ENCODE assay signal across 11 cellular contexts in the genomic region with DNA sequence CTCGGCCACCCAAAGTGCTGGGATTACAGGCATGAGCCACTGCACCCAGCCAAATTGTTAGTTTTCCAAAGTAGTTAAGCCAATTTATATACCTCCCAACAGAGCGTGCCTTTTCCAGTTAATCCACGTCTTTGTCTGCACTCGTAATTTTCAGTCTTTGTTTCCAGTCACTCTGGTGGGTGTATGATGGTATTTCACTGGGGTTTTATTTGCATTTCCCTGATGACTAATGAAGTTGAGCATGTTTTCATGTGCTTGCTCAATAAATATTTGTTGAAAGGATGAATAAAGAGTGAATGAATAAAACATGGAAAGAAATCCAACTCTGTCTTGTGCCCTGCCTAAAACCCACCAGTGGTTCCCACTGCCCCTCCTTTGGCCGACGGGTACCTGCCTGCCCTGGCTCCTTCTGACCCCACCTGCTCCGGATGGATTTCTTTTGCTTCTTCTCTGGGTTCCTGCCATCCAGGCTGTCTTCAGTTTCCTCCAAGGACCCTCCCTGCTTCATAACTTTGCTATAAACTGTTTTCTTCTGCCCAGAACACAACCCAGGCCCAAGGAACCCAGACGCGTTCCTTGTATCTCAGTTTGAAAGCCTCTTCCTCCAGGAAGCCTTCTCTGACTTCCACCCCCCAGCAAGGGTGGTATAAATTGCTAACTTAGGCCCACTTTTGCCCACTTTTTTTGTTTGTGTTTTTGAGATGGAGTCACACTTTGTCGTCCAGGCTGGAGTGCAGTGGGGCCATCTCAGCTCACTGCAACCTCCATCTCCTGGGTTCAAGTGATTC. TPM values are rescaled to one million over a fixed set of nuclear protein-coding genes. Genes with fewer than 3 reads are reported as not detected.
A peak's percentile ranks its signal among the peaks of the same experiment; 100 is the strongest.
DNase-seq lines count a peak whose midpoint lies in the region; ATAC-seq lines count a peak whose summit lies in the region.
"Had no signal": no experiment of that assay in that cellular context is flagged by ENCODE, and none has a peak within 500 bp of the region (broad histone marks: within the 10 kb centered on the region; RNA-seq: fewer than 3 reads in every experiment).

No MANE protein-coding gene starts in this region.

- H3K4me3 ChIP-seq in esophagus (ENCODE audit: low read depth in 1 of 2, low read length in 2 of 2) (no peak overlapping the region), skin epidermis (no peak overlapping the region)

- peak; percentile 16 to 28 for DNase-seq in NCI-H526 (lab: John Stamatoyannopoulos, UW)
- no peak for DNase-seq in NCI-H526 treated with DMSO at 0.1 percent for 48 hours (lab: John Stamatoyannopoulos, UW)
- DNase-seq in NCI-H82 treated with DMSO at 0.1 percent for 48 hours (lab: John Stamatoyannopoulos, UW; ENCODE audit: unreplicated experiment): peak; percentile 70
- no peak for DNase-seq in globus pallidus (ENCODE audit: low spot score)
- DNase-seq: amniotic stem cell, naive B cell, NCI-H226 had no signal

- H3K9me3 ChIP-seq in esophagus (ENCODE audit: control insufficient read depth in 2 of 2, insufficient read depth in 1 of 2, low read depth in 1 of 2, low read length in 1 of 2): no peaks in the 10 kb centered on the region

- no peaks in the 10 kb centered on the region for H3K27me3 ChIP-seq in esophagus (ENCODE audit: control insufficient read depth in 1 of 2, insufficient read depth in 2 of 2, low read length in 2 of 2)

- peak overlapping the region; percentile 72 to 90 for H3K27ac ChIP-seq in esophagus (ENCODE audit: low read depth in 2 of 2, low read length in 1 of 2)
- H3K27ac ChIP-seq in skin epidermis: peak overlapping the region in 14 of 21 experiments; percentile 13 to 74 (median 52)

- ATAC-seq in HG03565 (IDR thresholded peaks at IDR 0.05; ENCODE audit: unreplicated experiment): no peak
- no peak for ATAC-seq in HG03045 (IDR thresholded peaks at IDR 0.05; ENCODE audit: unreplicated experiment)

- peaks cover 0 to 4% of the 10 kb centered on the region in 2 donors for H3K4me1 ChIP-seq in esophagus (ENCODE audit: control insufficient read depth in 2 of 2, insufficient read depth in 2 of 2, low read length in 1 of 2)

- H3K36me3 ChIP-seq in esophagus (ENCODE audit: control insufficient read depth in 2 of 2, insufficient read depth in 2 of 2, low read length in 1 of 2): no peaks in the 10 kb centered on the region

- 38 to 50% methylated on average over 10 of the region's 10 CpGs for WGBS in esophagus, 2 donors

RNA-seq across cellular contexts. Expression of gene ABCC1, which starts 3.0 kb away (rescaled TPM):
- 10 to 100 TPM; 14.8 to 21.8 TPM for polyA plus RNA-seq in esophagus

RNA-seq across cellular contexts. Expression of gene CEP20, which starts 58.0 kb away (rescaled TPM):
- 10 to 100 TPM; 17.6 to 25.6 TPM for polyA plus RNA-seq in esophagus

Comparison
In these comparisons a context has a peak if more than half of its experiments do, and no peak if none do; other contexts are left out.
1. DNase-seq: peak in NCI-H526 (2 of 2) and NCI-H82 treated with DMSO at 0.1 percent for 48 hours (single experiment); none in NCI-H526 treated with DMSO at 0.1 percent for 48 hours (single experiment) and globus pallidus (single experiment).